Comparison of ENCODE assay signal across 16 cellular contexts in genomic region chr7:47466832-47467231, GRCh38.
DNase-seq lines count a peak whose midpoint lies in the region; ATAC-seq and TF ChIP-seq lines count a peak whose summit lies in the region.
"Had no signal": no experiment of that assay in that cellular context is flagged by ENCODE, and none has a peak within 500 bp of the region (broad histone marks: within the 10 kb centered on the region; RNA-seq: fewer than 3 reads in every experiment).

No MANE protein-coding gene starts in this region.

- H3K4me1 ChIP-seq in foreskin keratinocyte (no peaks in the 10 kb centered on the region), Caco-2 (peaks cover 31% of the 10 kb centered on the region)

- H3K27me3 ChIP-seq in foreskin keratinocyte, result peaks cover 1% of the 10 kb centered on the region
- H3K27me3 ChIP-seq in Caco-2 (replicated peaks; ENCODE audit: control insufficient read depth, insufficient read depth, low read length), result no peaks in the 10 kb centered on the region

- no TSS peak for BruUV-seq in Caco-2 (replicated peaks; lab: Mats Ljungman, UMichigan)

- no peak for DNase-seq in chondrocyte (ENCODE audit: low spot score)
- DNase-seq in type B pancreatic cell (ENCODE audit: extremely low spot score, unreplicated experiment), result no peak
- DNase-seq in GDM1 (lab: John Stamatoyannopoulos, UW), result no peak
- DNase-seq in foreskin keratinocyte, result no peak
- DNase-seq in Caco-2, result no peak
- DNase-seq: ACHN, AML-193, HFFc6, KG1, NCI-H1436, NCI-H2029 treated with DMSO at 0.1 percent for 48 hours, NCI-H2171 treated with DMSO at 0.1 percent for 48 hours, NCI-H446 treated with DMSO at 0.1 percent for 48 hours had no signal

- no peaks in the 10 kb centered on the region for H3K9me3 Mint-ChIP-seq in chondrocyte (ENCODE audit: low read depth)
- no peaks in the 10 kb centered on the region for H3K9me3 Mint-ChIP-seq in nephron
- no peaks in the 10 kb centered on the region for H3K9me3 Mint-ChIP-seq in type B pancreatic cell
- H3K9me3 Mint-ChIP-seq in Caco-2 (ENCODE audit: unreplicated experiment), result no peaks in the 10 kb centered on the region
- H3K9me3 Mint-ChIP-seq: CD14-positive monocyte, HFFc6 had no signal

- H3K4me3 Mint-ChIP-seq in chondrocyte (ENCODE audit: unreplicated experiment) (no peak overlapping the region), nephron (no peak overlapping the region), type B pancreatic cell (no peak overlapping the region), Caco-2 (ENCODE audit: unreplicated experiment) (no peak overlapping the region)
- H3K4me3 Mint-ChIP-seq: CD14-positive monocyte, HFFc6 had no signal

- no peaks in the 10 kb centered on the region; the same call in 1 of the 2 replicates for H3K36me3 ChIP-seq in Caco-2 (ENCODE audit: control insufficient read depth, insufficient read depth, low read length)

- no peaks in the 10 kb centered on the region for H3K27me3 Mint-ChIP-seq in chondrocyte (ENCODE audit: low read depth)
- H3K27me3 Mint-ChIP-seq in nephron (ENCODE audit: low read depth), result no peaks in the 10 kb centered on the region
- H3K27me3 Mint-ChIP-seq in type B pancreatic cell, result no peaks in the 10 kb centered on the region
- no peaks in the 10 kb centered on the region for H3K27me3 Mint-ChIP-seq in Caco-2 (ENCODE audit: insufficient read depth, unreplicated experiment)

- peaks cover 59% of the 10 kb centered on the region for H3K4me1 Mint-ChIP-seq in chondrocyte (ENCODE audit: low read depth)
- peaks cover 28% of the 10 kb centered on the region for H3K4me1 Mint-ChIP-seq in nephron
- H3K4me1 Mint-ChIP-seq in type B pancreatic cell (ENCODE audit: unreplicated experiment), result peaks cover 43% of the 10 kb centered on the region
- H3K4me1 Mint-ChIP-seq in Caco-2 (ENCODE audit: low read depth, unreplicated experiment), result peaks cover 55% of the 10 kb centered on the region

- TF ChIP-seq CTCF in VCaP (conservative IDR thresholded peaks at IDR 0.05) (no peak), chondrocyte (IDR thresholded peaks at IDR 0.05) (no peak), nephron (IDR thresholded peaks at IDR 0.05; ENCODE audit: unreplicated experiment in 3 of 3) (no peak), type B pancreatic cell (conservative IDR thresholded peaks at IDR 0.05) (no peak), foreskin keratinocyte (conservative IDR thresholded peaks at IDR 0.05) (no peak), Caco-2 (IDR thresholded peaks at IDR 0.05; ENCODE audit: insufficient read depth in 1 of 2, low read depth in 1 of 2, low read length in 1 of 2, severe bottlenecking in 1 of 2, unreplicated experiment in 1 of 2) (no peak)

- H3K9me3 ChIP-seq in Caco-2, result no peaks in the 10 kb centered on the region

- POLR2A ChIA-PET in Caco-2 (lab: Charles Lee), result no interaction called here

- H3K27ac ChIP-seq in VCaP (peak overlapping the region; percentile 96; the same call in 1 of the 2 replicates), foreskin keratinocyte (no peak overlapping the region)

- CTCF ChIA-PET in Caco-2 (lab: Charles Lee), result no interaction called here

- H3K27ac Mint-ChIP-seq in chondrocyte (ENCODE audit: unreplicated experiment) (peak overlapping the region; percentile 73), nephron (peak overlapping the region; percentile 3 to 73 (median 27)), type B pancreatic cell (peak overlapping the region; percentile 79), Caco-2 (ENCODE audit: unreplicated experiment) (no peak overlapping the region)
- H3K27ac Mint-ChIP-seq: HFFc6 had no signal

- intact Hi-C loops in Caco-2 (cut with micrococcal nuclease; ENCODE audit: unreplicated experiment), result no loop called here

- H3K36me3 Mint-ChIP-seq in chondrocyte (ENCODE audit: low read depth) (peaks cover 40% of the 10 kb centered on the region), nephron (ENCODE audit: low read depth) (peaks cover 33% of the 10 kb centered on the region), type B pancreatic cell (peaks cover 20% of the 10 kb centered on the region), Caco-2 (ENCODE audit: insufficient read depth, unreplicated experiment) (peaks cover 99% of the 10 kb centered on the region)

- H3K4me3 ChIP-seq in Caco-2 (ENCODE audit: low read depth, low read length), result no peak overlapping the region

- ATAC-seq in foreskin keratinocyte, result no peak
